In genomic region chr18:28183418-28184078, GRCh38 we compare ENCODE assay signal across 18 cellular contexts. TPM values are rescaled to one million over a fixed set of nuclear protein-coding genes. Genes with fewer than 3 reads are reported as not detected.
DNase-seq lines count a peak whose midpoint lies in the region; ATAC-seq, FAIRE-seq and TF ChIP-seq lines count a peak whose summit lies in the region.
"Had no signal": no experiment of that assay in that cellular context is flagged by ENCODE, and none has a peak within 500 bp of the region (broad histone marks: within the 10 kb centered on the region; RNA-seq: fewer than 3 reads in every experiment).

No MANE protein-coding gene starts in this region.

- FAIRE-seq in RCC 7860 (lab: Jason Lieb, UNC) = no peak
- FAIRE-seq: small intestine had no signal

- POLR2A ChIA-PET in T-cell (lab: Charles Lee) = no interaction called here

- DNase-seq in ELR (ENCODE audit: low read depth) (peak; percentile 62), RCC 7860 (ENCODE audit: low spot score) (peak; percentile 23), fibroblast of the aortic adventitia (ENCODE audit: low read depth) (peak; percentile 45), spleen (no peak), sciatic nerve (ENCODE audit: low spot score) (no peak), T-cell (no peak)
- no peak for DNase-seq in activated naive CD4-positive, alpha-beta T cell treated with anti-CD3 and anti-CD28 coated beads, Interleukin-2, amount 10 ng/mL, durations not matched to agents 7 days and 5 days
- DNase-seq: activated gamma-delta T cell treated with Interleukin-2 at 50 U/mL for 16 hours, NCI-H1105, nucleus accumbens, RPMI8226, small intestine, T-helper 2 cell, thyroid gland had no signal

- no peaks in the 10 kb centered on the region for H3K9me3 Mint-ChIP-seq in activated naive CD4-positive, alpha-beta T cell treated with anti-CD3 and anti-CD28 coated beads, Interleukin-2, amount 10 ng/mL, durations not matched to agents 7 days and 5 days
- no peaks in the 10 kb centered on the region for H3K9me3 Mint-ChIP-seq in T-cell
- H3K9me3 Mint-ChIP-seq: dendritic cell treated with granulocyte-macrophage colony-stimulating factor and Interleukin-4, amounts not matched to agents 40 ng/mL and 50 ng/mL, for 4 days; stimulated activated memory B cell treated with anti-CD40 and anti-IgM and Interleukin-4, amounts not matched to agents 10 μg/mL and 1 μg/mL and 100 μg/mL, for 72 hours had no signal

- intact Hi-C loops in spleen (cut with DNase I; ENCODE audit: low total_unique reads) = no loop called here
- intact Hi-C loops in sciatic nerve (cut with DNase I) = no loop called here

- 91 to 97% methylated on average over 4 of the region's 4 CpGs for WGBS in mesodermal cell (ENCODE audit: insufficient coverage in 2 of 2), 2 experiments
- WGBS in spleen, 5 donors = 56 to 80% (median 69%) methylated on average over 4 of the region's 4 CpGs

- H3K36me3 ChIP-seq in mesodermal cell (ENCODE audit: control insufficient read depth, insufficient read depth, low read length) (no peaks in the 10 kb centered on the region), spleen (no peaks in the 10 kb centered on the region)
- H3K36me3 ChIP-seq: thyroid gland had no signal

- CTCF ChIA-PET in activated naive CD4-positive, alpha-beta T cell treated with anti-CD3 and anti-CD28 coated beads, Interleukin-2, amount 10 ng/mL, durations not matched to agents 7 days and 5 days (lab: Charles Lee) = no interaction called here
- CTCF ChIA-PET in T-cell (lab: Charles Lee) = no interaction called here

- no peak overlapping the region for H3K27ac Mint-ChIP-seq in activated naive CD4-positive, alpha-beta T cell treated with anti-CD3 and anti-CD28 coated beads, Interleukin-2, amount 10 ng/mL, durations not matched to agents 7 days and 5 days
- no peak overlapping the region for H3K27ac Mint-ChIP-seq in T-cell
- H3K27ac Mint-ChIP-seq: dendritic cell treated with granulocyte-macrophage colony-stimulating factor and Interleukin-4, amounts not matched to agents 40 ng/mL and 50 ng/mL, for 4 days; stimulated activated memory B cell treated with anti-CD40 and anti-IgM and Interleukin-4, amounts not matched to agents 10 μg/mL and 1 μg/mL and 100 μg/mL, for 72 hours had no signal

- no peak for ATAC-seq in sciatic nerve
- ATAC-seq in T-cell (replicated peaks in 1 of 4) = no peak
- ATAC-seq: stimulated activated memory B cell treated with anti-CD40 and anti-IgM and Interleukin-4, amounts not matched to agents 10 μg/mL and 1 μg/mL and 100 μg/mL, for 72 hours had no signal

- no peaks in the 10 kb centered on the region for H3K36me3 Mint-ChIP-seq in activated naive CD4-positive, alpha-beta T cell treated with anti-CD3 and anti-CD28 coated beads, Interleukin-2, amount 10 ng/mL, durations not matched to agents 7 days and 5 days
- no peaks in the 10 kb centered on the region for H3K36me3 Mint-ChIP-seq in T-cell
- H3K36me3 Mint-ChIP-seq: stimulated activated memory B cell treated with anti-CD40 and anti-IgM and Interleukin-4, amounts not matched to agents 10 μg/mL and 1 μg/mL and 100 μg/mL, for 72 hours had no signal

- H3K27ac ChIP-seq in mesodermal cell (ENCODE audit: low read depth, low read length, severe bottlenecking) (peak overlapping the region; percentile 20), spleen (no peak overlapping the region)
- H3K27ac ChIP-seq: C4-2B, thyroid gland had no signal

- H3K4me1 Mint-ChIP-seq in activated naive CD4-positive, alpha-beta T cell treated with anti-CD3 and anti-CD28 coated beads, Interleukin-2, amount 10 ng/mL, durations not matched to agents 7 days and 5 days = no peaks in the 10 kb centered on the region
- H3K4me1 Mint-ChIP-seq in T-cell = peaks cover 0 to 1% (median 0%) of the 10 kb centered on the region in 3 donors
- H3K4me1 Mint-ChIP-seq: stimulated activated memory B cell treated with anti-CD40 and anti-IgM and Interleukin-4, amounts not matched to agents 10 μg/mL and 1 μg/mL and 100 μg/mL, for 72 hours had no signal

- H3K4me3 Mint-ChIP-seq in activated naive CD4-positive, alpha-beta T cell treated with anti-CD3 and anti-CD28 coated beads, Interleukin-2, amount 10 ng/mL, durations not matched to agents 7 days and 5 days = no peak overlapping the region
- no peak overlapping the region for H3K4me3 Mint-ChIP-seq in T-cell
- H3K4me3 Mint-ChIP-seq: dendritic cell treated with granulocyte-macrophage colony-stimulating factor and Interleukin-4, amounts not matched to agents 40 ng/mL and 50 ng/mL, for 4 days; stimulated activated memory B cell treated with anti-CD40 and anti-IgM and Interleukin-4, amounts not matched to agents 10 μg/mL and 1 μg/mL and 100 μg/mL, for 72 hours had no signal

- H3K4me1 ChIP-seq in mesodermal cell (ENCODE audit: control insufficient read depth, insufficient read depth, low read length, poor library complexity, severe bottlenecking) (peaks cover 16% of the 10 kb centered on the region), spleen (peaks cover 0 to 2% (median 0%) of the 10 kb centered on the region in 6 donors)

- no peak for TF ChIP-seq CTCF in fibroblast of the aortic adventitia (IDR thresholded peaks at IDR 0.05; ENCODE audit: insufficient read depth, low read length)
- no peak for TF ChIP-seq CTCF in spleen (IDR thresholded peaks at IDR 0.05 in 8 of 11, conservative IDR thresholded peaks at IDR 0.05 in 3 of 11)

- H3K4me3 ChIP-seq in fibroblast of the aortic adventitia (ENCODE audit: low read depth, low read length) (no peak overlapping the region), mesodermal cell (ENCODE audit: extremely low read depth, insufficient read depth, low read length, poor library complexity, severe bottlenecking) (no peak overlapping the region), spleen (no peak overlapping the region)
- H3K4me3 ChIP-seq: thyroid gland had no signal

- peaks cover 0 to 17% (median 0%) of the 10 kb centered on the region in 7 donors for H3K27me3 ChIP-seq in spleen (replicated peaks in 1 of 7)
- H3K27me3 ChIP-seq: thyroid gland had no signal

- peaks cover 10% of the 10 kb centered on the region for H3K27me3 Mint-ChIP-seq in activated naive CD4-positive, alpha-beta T cell treated with anti-CD3 and anti-CD28 coated beads, Interleukin-2, amount 10 ng/mL, durations not matched to agents 7 days and 5 days
- H3K27me3 Mint-ChIP-seq in T-cell = peaks cover 10 to 12% of the 10 kb centered on the region in 2 donors

- H3K9me3 ChIP-seq in mesodermal cell (ENCODE audit: control insufficient read depth, low read length) = no peaks in the 10 kb centered on the region
- H3K9me3 ChIP-seq in spleen = no peaks in the 10 kb centered on the region
- H3K9me3 ChIP-seq: thyroid gland had no signal

- no peak for TF ChIP-seq POLR2A in spleen (IDR thresholded peaks at IDR 0.05)

RNA-seq across cellular contexts. Expression of gene CDH2, which starts 6.6 kb away (rescaled TPM):
- total RNA-seq in fibroblast of the aortic adventitia (ENCODE audit: low replicate concordance) = 38.3 and 64.1 TPM in 2 replicates
- polyA plus RNA-seq in mesodermal cell (2013, experiment 1 of 2) = 203 TPM
- 184 TPM for polyA plus RNA-seq in mesodermal cell (2013, experiment 2 of 2)
- total RNA-seq in spleen = 10 to 100 TPM; 14.3 to 40.2 (median 30.4) TPM
- polyA plus RNA-seq in spleen = 1 to 10 TPM in 2 of 3 donors, under 1 TPM in 1; 0.96 to 3.2 (median 1.5) TPM
- 11.1 TPM for total RNA-seq in sciatic nerve
- total RNA-seq in T-cell = under 1 TPM in 4 of 5 donors, not detected in 1; 0.16 to 0.76 (median 0.33) TPM

Comparison
In these comparisons a context has a peak if more than half of its experiments do, and no peak if none do; other contexts are left out.
1. DNase-seq: peak in ELR (single experiment), RCC 7860 (single experiment) and fibroblast of the aortic adventitia (single experiment); none in activated naive CD4-positive, alpha-beta T cell treated with anti-CD3 and anti-CD28 coated beads, Interleukin-2, amount 10 ng/mL, durations not matched to agents 7 days and 5 days (single experiment), spleen (single experiment), sciatic nerve (single experiment) and T-cell (0 of 34).